ENCODE assay signal across 8 cellular contexts in genomic region chr4:112516076-112516385, GRCh38. TPM values are rescaled to one million over a fixed set of nuclear protein-coding genes. Genes with fewer than 3 reads are reported as not detected.
DNase-seq lines count a peak whose midpoint lies in the region; ATAC-seq and TF ChIP-seq lines count a peak whose summit lies in the region.

NEUROG2 (minus strand) TSS chr4:112516180; CDS start chr4:112515475, 705 bp downstream.

- POLR2A ChIA-PET in CD8-positive, alpha-beta memory T cell (lab: Charles Lee), result no interaction called here
- POLR2A ChIA-PET in RWPE1 (lab: Yijun Ruan, JAX; ENCODE audit: low non-redundant PET), result no interaction called here

- CTCF ChIA-PET in CD8-positive, alpha-beta memory T cell (lab: Charles Lee), result no interaction called here
- CTCF ChIA-PET in RWPE1 (lab: Yijun Ruan, JAX), result interaction anchor here (0.9 to 2.7 kb wide), 2 partner anchors 8 to 188 kb away, joined by 3 to 9 read pairs; no protein-coding TSS in a partner anchor

- peaks cover 85 to 99% of the 10 kb centered on the region in 2 donors for H3K27me3 Mint-ChIP-seq in CD8-positive, alpha-beta memory T cell

- peaks cover 9 to 33% (median 23%) of the 10 kb centered on the region in 5 donors for H3K9me3 Mint-ChIP-seq in CD8-positive, alpha-beta memory T cell

- DNase-seq in CD8-positive, alpha-beta memory T cell, result no peak
- DNase-seq in NT2/D1 (ENCODE audit: low read depth, low spot score) (no peak), epithelial cell of proximal tubule (ENCODE audit: low read depth) (no peak), occipital lobe (lab: John Stamatoyannopoulos, UW) (no peak), RWPE1 (ENCODE audit: low spot score) (no peak), NCI-H774 (lab: John Stamatoyannopoulos, UW) (no peak), D341Med (ENCODE audit: low spot score) (no peak)

- H3K27ac Mint-ChIP-seq in CD8-positive, alpha-beta memory T cell, result peak within 1 kb of the TSS in 3 of 8 donors; percentile 51 to 88 (median 84)

- no peak for ATAC-seq in GM18868 (IDR thresholded peaks at IDR 0.05; ENCODE audit: unreplicated experiment)

- peak within 1 kb of the TSS; percentile 66 for H3K4me3 ChIP-seq in CD8-positive, alpha-beta memory T cell (ENCODE audit: low read length)
- H3K4me3 ChIP-seq in NT2/D1 (ENCODE audit: insufficient read length, low read depth) (peak within 1 kb of the TSS; percentile 46), epithelial cell of proximal tubule (ENCODE audit: low read depth, low read length) (peak within 1 kb of the TSS; percentile 54)

- H3K27ac ChIP-seq in CD8-positive, alpha-beta memory T cell (ENCODE audit: low read depth, low read length), result no peak within 1 kb of the TSS
- no peak within 1 kb of the TSS for H3K27ac ChIP-seq in RWPE1

- peaks cover 89% of the 10 kb centered on the region for H3K27me3 ChIP-seq in CD8-positive, alpha-beta memory T cell (ENCODE audit: insufficient read depth, low read length, poor library complexity, severe bottlenecking)
- H3K27me3 ChIP-seq in NT2/D1 (ENCODE audit: insufficient read depth, insufficient read length), result peaks cover 100% of the 10 kb centered on the region

- TF ChIP-seq CTCF in epithelial cell of proximal tubule (conservative IDR thresholded peaks at IDR 0.05; ENCODE audit: low read depth, low read length) (no peak), RWPE1 (conservative IDR thresholded peaks at IDR 0.05; ENCODE audit: low read depth) (no peak)

- peak within 1 kb of the TSS; percentile 64 for H3K9ac ChIP-seq in NT2/D1 (ENCODE audit: insufficient read length, low read depth)

- H3K4me1 Mint-ChIP-seq in CD8-positive, alpha-beta memory T cell, result peaks cover 47 to 66% (median 66%) of the 10 kb centered on the region in 3 donors

- H3K4me3 Mint-ChIP-seq in CD8-positive, alpha-beta memory T cell, result peak within 1 kb of the TSS; percentile 85 to 96 (median 88)

- peaks cover 34% of the 10 kb centered on the region for H3K4me1 ChIP-seq in CD8-positive, alpha-beta memory T cell (ENCODE audit: insufficient read depth, low read length)
- H3K4me1 ChIP-seq in NT2/D1 (ENCODE audit: insufficient read depth, insufficient read length), result peaks cover 7% of the 10 kb centered on the region

- no peaks in the 10 kb centered on the region for H3K36me3 ChIP-seq in CD8-positive, alpha-beta memory T cell (ENCODE audit: insufficient read depth, low read length)
- no peaks in the 10 kb centered on the region for H3K36me3 ChIP-seq in NT2/D1 (ENCODE audit: insufficient read depth, insufficient read length, low read length)

- no peaks in the 10 kb centered on the region for H3K9me3 ChIP-seq in CD8-positive, alpha-beta memory T cell (ENCODE audit: low read length)
- H3K9me3 ChIP-seq in NT2/D1 (ENCODE audit: insufficient read depth, low read length), result no peaks in the 10 kb centered on the region

- peaks cover 0 to 2% (median 0%) of the 10 kb centered on the region in 3 donors for H3K36me3 Mint-ChIP-seq in CD8-positive, alpha-beta memory T cell

RNA-seq across cellular contexts. Expression of gene NEUROG2, which starts in this region (rescaled TPM):
- not detected for total RNA-seq in CD8-positive, alpha-beta memory T cell
- polyA plus RNA-seq in CD8-positive, alpha-beta memory T cell, result not detected
- total RNA-seq in epithelial cell of proximal tubule (not detected in 2 replicates), occipital lobe (10.1 TPM)

Comparison
In these comparisons a context has a peak if more than half of its experiments do, and no peak if none do; other contexts are left out.
1. RNA of gene NEUROG2 (total RNA-seq): 10.1 TPM in occipital lobe (single experiment); not detected in CD8-positive, alpha-beta memory T cell and not detected in epithelial cell of proximal tubule; every median in the first group is over 10 times any median in the second.
2. Peak in every context shown above with its lines, with median percentiles within 50 percentile points of each other: H3K4me3 ChIP-seq.